ENCODE assay signal across 1 cellular context in genomic region chr7:108028111-108028510, GRCh38.
TF ChIP-seq lines count a peak whose summit lies in the region.

No MANE protein-coding gene starts in this region.

TF ChIP-seq in HepG2, 621 proteins besides CTCF, POLR2A, EP300 and RAD21 (continued from another document and continues in another):
- TF ChIP-seq ARID3A (IDR thresholded peaks at IDR 0.05; ENCODE audit: low read depth, low read length) (peak; percentile 75), CHD4 (IDR thresholded peaks at IDR 0.05; ENCODE audit: borderline replicate concordance, low read length) (no peak), SP2 (CRISPR knock-in tag; IDR thresholded peaks at IDR 0.05) (no peak), ZBTB34 (CRISPR knock-in tag; IDR thresholded peaks at IDR 0.05) (no peak), PREB (CRISPR knock-in tag; IDR thresholded peaks at IDR 0.05) (no peak), ZNF234 (CRISPR knock-in tag; conservative IDR thresholded peaks at IDR 0.05) (no peak), CSRNP1 (CRISPR knock-in tag; IDR thresholded peaks at IDR 0.05) (no peak), MXD1 (CRISPR knock-in tag; IDR thresholded peaks at IDR 0.05) (no peak), POGZ (CRISPR knock-in tag; IDR thresholded peaks at IDR 0.05) (no peak), TCF7 (IDR thresholded peaks at IDR 0.05; ENCODE audit: low read depth) (peak; percentile 68), SIN3B (IDR thresholded peaks at IDR 0.05; ENCODE audit: low read length) (no peak), ZSCAN29 (CRISPR knock-in tag; conservative IDR thresholded peaks at IDR 0.05) (no peak), SIX1 (CRISPR knock-in tag; IDR thresholded peaks at IDR 0.05; ENCODE audit: borderline replicate concordance) (no peak; the same call in 1 of the 2 replicates), GRHL1 (CRISPR knock-in tag; conservative IDR thresholded peaks at IDR 0.05) (no peak), MXD4 (CRISPR knock-in tag; IDR thresholded peaks at IDR 0.05) (no peak), PCBP2 (optimal IDR thresholded peaks at IDR 0.05; ENCODE audit: low read depth, low read length, poor library complexity, severe bottlenecking) (no peak), KAT2B (IDR thresholded peaks at IDR 0.05; ENCODE audit: borderline replicate concordance, low read depth, low read length) (0 out of 2 replicates have a peak, but pooled peaks have one; percentile 33), TEAD3 (CRISPR knock-in tag; optimal IDR thresholded peaks at IDR 0.05; ENCODE audit: borderline replicate concordance) (no peak), NR1H2 (CRISPR knock-in tag; IDR thresholded peaks at IDR 0.05; ENCODE audit: borderline replicate concordance, low read depth) (no peak), ADNP (CRISPR knock-in tag; IDR thresholded peaks at IDR 0.05) (no peak), STAT5B (CRISPR knock-in tag; IDR thresholded peaks at IDR 0.05) (no peak), ZNF431 (CRISPR knock-in tag; IDR thresholded peaks at IDR 0.05; ENCODE audit: borderline replicate concordance, low read depth) (no peak), KIAA2018 (CRISPR knock-in tag; IDR thresholded peaks at IDR 0.05; ENCODE audit: borderline replicate concordance) (no peak), ZBTB2 (CRISPR knock-in tag; IDR thresholded peaks at IDR 0.05; ENCODE audit: low read depth) (no peak), ZNF564 (CRISPR knock-in tag; IDR thresholded peaks at IDR 0.05) (no peak), MYC (CRISPR knock-in tag; IDR thresholded peaks at IDR 0.05; ENCODE audit: borderline replicate concordance) (no peak), FOXA3 (CRISPR knock-in tag; IDR thresholded peaks at IDR 0.05) (peak; percentile 98), TOPORS (CRISPR knock-in tag; IDR thresholded peaks at IDR 0.05) (no peak), ZNF136 (CRISPR knock-in tag; IDR thresholded peaks at IDR 0.05; ENCODE audit: low read depth) (no peak), ZNF354B (CRISPR knock-in tag; IDR thresholded peaks at IDR 0.05) (no peak), ZBTB7A (CRISPR knock-in tag; IDR thresholded peaks at IDR 0.05) (no peak), ZMAT3 (CRISPR knock-in tag; conservative IDR thresholded peaks at IDR 0.05) (no peak), HMGA1 (CRISPR knock-in tag; conservative IDR thresholded peaks at IDR 0.05) (no peak), NFAT5 (CRISPR knock-in tag; IDR thresholded peaks at IDR 0.05) (no peak), GTF3A (CRISPR knock-in tag; conservative IDR thresholded peaks at IDR 0.05) (no peak)
